In the genomic region with DNA sequence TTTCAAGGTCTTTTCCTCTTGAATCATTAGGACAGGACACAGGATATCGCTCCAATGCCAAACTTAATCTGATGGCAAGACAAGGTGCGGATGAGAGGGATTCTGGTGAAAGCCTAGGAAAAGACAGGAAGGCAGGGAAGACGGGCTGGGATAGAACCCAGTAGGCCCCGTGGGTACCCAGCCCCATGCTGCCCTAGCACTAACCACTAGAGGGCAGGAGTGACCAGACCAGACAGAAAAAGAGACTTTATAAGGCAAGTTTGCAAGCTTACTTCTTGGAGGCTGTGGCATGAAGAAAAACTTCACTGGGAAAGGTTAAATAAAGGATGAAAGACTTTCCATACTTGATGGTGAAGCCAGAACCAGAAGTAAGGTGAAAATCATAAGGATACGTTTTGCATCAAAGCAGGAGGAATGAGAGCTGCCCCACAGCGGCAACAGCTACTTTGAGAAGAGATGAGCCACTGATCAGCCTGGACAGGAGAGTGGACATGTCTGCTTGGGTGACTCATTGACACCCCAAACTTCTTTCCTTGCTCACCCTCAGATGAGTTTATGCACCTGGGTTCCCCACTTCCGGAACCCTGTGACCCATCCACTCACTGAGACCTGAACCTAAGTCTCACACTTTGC, we compare ENCODE assay signal across 8 cellular contexts. TPM values are rescaled to one million over a fixed set of nuclear protein-coding genes. Genes with fewer than 3 reads are reported as not detected.
DNase-seq lines count a peak whose midpoint lies in the region; ATAC-seq, FAIRE-seq and TF ChIP-seq lines count a peak whose summit lies in the region.

No MANE protein-coding gene starts in this region.

- ATAC-seq in HG03460 (IDR thresholded peaks at IDR 0.05; ENCODE audit: unreplicated experiment) (no peak), GM21737 (IDR thresholded peaks at IDR 0.05; ENCODE audit: unreplicated experiment) (no peak)

- no peaks in the 10 kb centered on the region for H3K36me3 ChIP-seq in SJSA1
- no peaks in the 10 kb centered on the region for H3K36me3 ChIP-seq in brain microvascular endothelial cell (replicated peaks)
- no peaks in the 10 kb centered on the region for H3K36me3 ChIP-seq in keratinocyte (ENCODE audit: control insufficient read depth in 2 of 2, extremely low read depth in 1 of 2, insufficient read depth in 2 of 2, low read length in 2 of 2)

- DNase-seq in Calu3 (peak; percentile 77), HK-2 (ENCODE audit: unreplicated experiment) (peak; percentile 44), SJSA1 (ENCODE audit: low read depth in 1 of 2, low spot score in 2 of 2) (peak; percentile 42 to 66), brain microvascular endothelial cell (peak; percentile 44), keratinocyte (ENCODE audit: low read depth, low spot score) (no peak)
- DNase-seq in stimulated activated CD4-positive, alpha-beta T cell treated with anti-CD3 and anti-CD28 coated beads, Interleukin-4, amount 100 ng/mL, for 24 hours: peak; percentile 44

- peak; percentile 56 for FAIRE-seq in keratinocyte (lab: Jason Lieb, UNC)

- H3K27ac Mint-ChIP-seq in Calu3 (ENCODE audit: unreplicated experiment): no peak overlapping the region

- no peaks in the 10 kb centered on the region for H3K79me2 ChIP-seq in keratinocyte (ENCODE audit: control insufficient read depth, insufficient read depth, low read length)

- TF ChIP-seq CTCF in Calu3 (IDR thresholded peaks at IDR 0.05; ENCODE audit: unreplicated experiment): peak; percentile 87
- peak; percentile 95 for TF ChIP-seq CTCF in brain microvascular endothelial cell (IDR thresholded peaks at IDR 0.05; ENCODE audit: low read depth, low read length, missing control alignments)
- peak; percentile 85 to 97 (median 91) for TF ChIP-seq CTCF in keratinocyte (optimal IDR thresholded peaks at IDR 0.05 in 1 of 3, IDR thresholded peaks at IDR 0.05 in 1 of 3, conservative IDR thresholded peaks at IDR 0.05 in 1 of 3; ENCODE audit: extremely low read depth in 1 of 3, insufficient read depth in 2 of 3, low read length in 3 of 3)

- H3K9me3 Mint-ChIP-seq in Calu3 (ENCODE audit: low read depth, unreplicated experiment): no peaks in the 10 kb centered on the region

- peaks cover 29% of the 10 kb centered on the region for H3K27me3 Mint-ChIP-seq in Calu3 (ENCODE audit: unreplicated experiment)

- H3K4me2 ChIP-seq in keratinocyte (ENCODE audit: control insufficient read depth, extremely low read depth, insufficient read depth, low read depth, low read length): no peak overlapping the region

- CTCF ChIA-PET in Calu3 (lab: Charles Lee): interaction anchor here (0.5 to 1.8 kb wide), 7 partner anchors 8 to 1131 kb away, joined by 3 to 8 read pairs (median 5); no protein-coding TSS in a partner anchor

- intact Hi-C loops in Calu3 (cut with micrococcal nuclease; ENCODE audit: unreplicated experiment): loop anchor here (1.0 to 2.0 kb wide), 2 partner anchors 31 to 184 kb away; no protein-coding TSS in a partner anchor

- no peak overlapping the region for H2AFZ ChIP-seq in keratinocyte (ENCODE audit: control insufficient read depth, low read length)

- H3K27me3 ChIP-seq in SJSA1 (replicated peaks): no peaks in the 10 kb centered on the region
- no peaks in the 10 kb centered on the region for H3K27me3 ChIP-seq in brain microvascular endothelial cell (replicated peaks)
- H3K27me3 ChIP-seq in keratinocyte (ENCODE audit: control insufficient read depth, extremely low read depth, insufficient read depth, low read length): no peaks in the 10 kb centered on the region

- BruUV-seq in Calu3 (replicated peaks; lab: Mats Ljungman, UMichigan): no TSS peak

- H4K20me1 ChIP-seq in keratinocyte (ENCODE audit: control insufficient read depth, extremely low read depth, insufficient read depth, low read length): no peaks in the 10 kb centered on the region

- H3K4me1 ChIP-seq in SJSA1 (replicated peaks) (no peaks in the 10 kb centered on the region), keratinocyte (ENCODE audit: control insufficient read depth, extremely low read depth, insufficient read depth, low read length) (no peaks in the 10 kb centered on the region)

- no peak overlapping the region for H3K27ac ChIP-seq in SJSA1
- H3K27ac ChIP-seq in brain microvascular endothelial cell: no peak overlapping the region
- no peak overlapping the region for H3K27ac ChIP-seq in keratinocyte (ENCODE audit: control insufficient read depth, insufficient read depth, low read length)

- H3K36me3 Mint-ChIP-seq in Calu3 (ENCODE audit: insufficient read depth, unreplicated experiment): no peaks in the 10 kb centered on the region

- no peaks in the 10 kb centered on the region for H3K9me1 ChIP-seq in keratinocyte (ENCODE audit: control insufficient read depth, extremely low read depth, insufficient read depth, low read length)

- H3K4me3 ChIP-seq in SJSA1 (no peak overlapping the region), brain microvascular endothelial cell (ENCODE audit: low read depth, low read length) (no peak overlapping the region), keratinocyte (ENCODE audit: control insufficient read depth in 2 of 3, extremely low read depth in 1 of 3, insufficient read depth in 2 of 3, low read depth in 1 of 3, low read length in 3 of 3) (no peak overlapping the region)

- H3K9me3 ChIP-seq in SJSA1 (replicated peaks): no peaks in the 10 kb centered on the region
- no peaks in the 10 kb centered on the region for H3K9me3 ChIP-seq in keratinocyte (ENCODE audit: control insufficient read depth, low read depth, low read length)

- no peak overlapping the region for H3K9ac ChIP-seq in keratinocyte (ENCODE audit: control insufficient read depth, extremely low read depth, insufficient read depth, low read length)

- dilution Hi-C loops in keratinocyte (cut with MboI; ENCODE audit: extremely low pct_ligation_motif_present, low sequenced_read_pairs): no loop called here

- H3K4me1 Mint-ChIP-seq in Calu3 (ENCODE audit: low read depth, unreplicated experiment): no peaks in the 10 kb centered on the region

- in situ Hi-C loops in brain microvascular endothelial cell (cut with HindIII; ENCODE audit: low pct_ligation_motif_present, low sequenced_read_pairs): no loop called here

- no peak overlapping the region for H3K4me3 Mint-ChIP-seq in Calu3 (ENCODE audit: low read depth, unreplicated experiment)

RNA-seq across cellular contexts. Expression of gene SYN3, which starts 39.8 kb away (rescaled TPM):
- total RNA-seq in Calu3 (2022): not detected in 2 replicates
- not detected in 2 replicates for total RNA-seq in SJSA1 (2014; rRNA removed; shearing (Covaris generic))
- not detected in 3 replicates for polyA plus RNA-seq in keratinocyte
- polyA plus RNA-seq in keratinocyte (2011; ENCODE audit: low read depth): not detected
- not detected in 2 replicates for polyA plus RNA-seq in keratinocyte (2011; cell fraction: cytosol; rRNA removed)
- polyA plus RNA-seq in keratinocyte (2011; cell fraction: nucleus; rRNA removed): 0.14 TPM in 1 of 2 replicates, not detected in the other
- not detected in 2 replicates for polyA plus RNA-seq in keratinocyte (2012; ENCODE audit: low replicate concordance)
- not detected in 3 replicates for polyA minus RNA-seq in keratinocyte
- not detected for polyA minus RNA-seq in keratinocyte (2011; cell fraction: cytosol; rRNA and poly(A)+ RNA removed)
- not detected in 2 replicates for polyA minus RNA-seq in keratinocyte (2011; cell fraction: nucleus; rRNA and poly(A)+ RNA removed)
